ENCODE assay signal across 9 cellular contexts in genomic region chr5:35938518-35939227, GRCh38. TPM values are rescaled to one million over a fixed set of nuclear protein-coding genes. Genes with fewer than 3 reads are reported as not detected.
A peak's percentile ranks its signal among the peaks of the same experiment; 100 is the strongest.
DNase-seq lines count a peak whose midpoint lies in the region; ATAC-seq and TF ChIP-seq lines count a peak whose summit lies in the region.
"Had no signal": no experiment of that assay in that cellular context is flagged by ENCODE, and none has a peak within 500 bp of the region (broad histone marks: within the 10 kb centered on the region; RNA-seq: fewer than 3 reads in every experiment).

Gene CAPSL (minus strand): TSS chr5:35938622. CDS start chr5:35921120, 17,502 bp downstream.

- H3F3A ChIP-seq in MM.1S (ENCODE audit: insufficient read depth, low read length) (no peaks in the 10 kb centered on the region), PC-9 (ENCODE audit: insufficient read depth, low read depth) (no peaks in the 10 kb centered on the region)

- H3K4me1 Mint-ChIP-seq in mesothelial cell of epicardium = peaks cover 7% of the 10 kb centered on the region

- H3K27me3 Mint-ChIP-seq in mesothelial cell of epicardium (ENCODE audit: low read depth) = peaks cover 25% of the 10 kb centered on the region

- no peaks in the 10 kb centered on the region for H3K36me3 ChIP-seq in MM.1S (replicated peaks; ENCODE audit: insufficient read depth, low read length)
- no peaks in the 10 kb centered on the region for H3K36me3 ChIP-seq in PC-9 (ENCODE audit: low read depth)

- H3K4me3 ChIP-seq in MM.1S (ENCODE audit: low read length) (no peak within 1 kb of the TSS), PC-9 (no peak within 1 kb of the TSS)

- CTCF ChIA-PET in PC-9 (lab: Charles Lee) = no interaction called here

- POLR2A ChIA-PET in PC-9 (lab: Charles Lee; ENCODE audit: unreplicated experiment) = interaction anchor here (0.7 kb wide), 1 partner anchor 390 kb away, joined by 3 read pairs; no protein-coding TSS in a partner anchor

- no TSS peak for BruUV-seq in PC-9 (replicated peaks; lab: Mats Ljungman, UMichigan)

- H2AFZ ChIP-seq in MM.1S (ENCODE audit: low read length) = no peak within 1 kb of the TSS
- no peak within 1 kb of the TSS for H2AFZ ChIP-seq in PC-9

- ATAC-seq in GM21576 (IDR thresholded peaks at IDR 0.05; ENCODE audit: unreplicated experiment) = no peak

- H3K27ac Mint-ChIP-seq in mesothelial cell of epicardium = peak within 1 kb of the TSS; percentile 11
- H3K27ac Mint-ChIP-seq: stimulated activated naive CD8-positive, alpha-beta T cell treated with anti-CD3 and anti-CD28 coated beads, Interleukin-15, Interleukin-2, amounts not matched to agents 100 ng/mL and 50 ng/mL, for 24 hours had no signal

- H3K4me2 ChIP-seq in MM.1S (ENCODE audit: low read depth, low read length) = no peak within 1 kb of the TSS
- no peak within 1 kb of the TSS for H3K4me2 ChIP-seq in PC-9

- peak; percentile 27 for DNase-seq in DMS 273 treated with DMSO at 0.1 percent for 48 hours (lab: John Stamatoyannopoulos, UW)
- peak; percentile 32 for DNase-seq in MM.1S
- DNase-seq in cerebellum (ENCODE audit: low spot score) = peak; percentile 3
- peak; percentile 41 to 73 for DNase-seq in mesothelial cell of epicardium (ENCODE audit: low spot score in 2 of 2, unreplicated experiment in 2 of 2)
- DNase-seq in PC-9 = no peak
- no peak for DNase-seq in NCI-H146 (lab: John Stamatoyannopoulos, UW)
- DNase-seq in NCI-H510A (lab: John Stamatoyannopoulos, UW) = no peak

- H4K20me1 ChIP-seq in MM.1S (ENCODE audit: insufficient read depth, low read length) = no peaks in the 10 kb centered on the region
- H4K20me1 ChIP-seq in PC-9 (ENCODE audit: insufficient read depth) = no peaks in the 10 kb centered on the region

- H3K27ac ChIP-seq in MM.1S (ENCODE audit: low read length) (no peak within 1 kb of the TSS), PC-9 (no peak within 1 kb of the TSS)

- H3K36me3 Mint-ChIP-seq in mesothelial cell of epicardium = no peaks in the 10 kb centered on the region

- intact Hi-C loops in PC-9 (cut with micrococcal nuclease; ENCODE audit: unreplicated experiment) = no loop called here

- no peak within 1 kb of the TSS for H3K4me3 Mint-ChIP-seq in mesothelial cell of epicardium
- H3K4me3 Mint-ChIP-seq: stimulated activated naive CD8-positive, alpha-beta T cell treated with anti-CD3 and anti-CD28 coated beads, Interleukin-15, Interleukin-2, amounts not matched to agents 100 ng/mL and 50 ng/mL, for 24 hours had no signal

- no peaks in the 10 kb centered on the region for H3K9me2 ChIP-seq in MM.1S (replicated peaks; ENCODE audit: insufficient read depth, low read length)
- no peaks in the 10 kb centered on the region for H3K9me2 ChIP-seq in PC-9 (ENCODE audit: insufficient read depth)

- H3K9ac ChIP-seq in MM.1S (ENCODE audit: low read length) = no peak within 1 kb of the TSS

- H3K9me3 Mint-ChIP-seq in mesothelial cell of epicardium = no peaks in the 10 kb centered on the region
- H3K9me3 Mint-ChIP-seq: stimulated activated naive CD8-positive, alpha-beta T cell treated with anti-CD3 and anti-CD28 coated beads, Interleukin-15, Interleukin-2, amounts not matched to agents 100 ng/mL and 50 ng/mL, for 24 hours had no signal

- TF ChIP-seq CTCF in MM.1S (IDR thresholded peaks at IDR 0.05; ENCODE audit: low read length) (no peak), mesothelial cell of epicardium (IDR thresholded peaks at IDR 0.05; ENCODE audit: unreplicated experiment) (no peak), PC-9 (conservative IDR thresholded peaks at IDR 0.05) (no peak)

- no peaks in the 10 kb centered on the region for H3K9me3 ChIP-seq in MM.1S (replicated peaks; ENCODE audit: insufficient read depth, low read length)
- no peaks in the 10 kb centered on the region for H3K9me3 ChIP-seq in PC-9 (ENCODE audit: insufficient read depth, low read depth)

- H3K79me2 ChIP-seq in MM.1S (ENCODE audit: low read length) (no peaks in the 10 kb centered on the region), PC-9 (ENCODE audit: low read depth) (no peaks in the 10 kb centered on the region)

- H3K4me1 ChIP-seq in MM.1S (ENCODE audit: low read length) = no peaks in the 10 kb centered on the region
- H3K4me1 ChIP-seq in PC-9 (replicated peaks; ENCODE audit: insufficient read depth) = no peaks in the 10 kb centered on the region

- H3K27me3 ChIP-seq in MM.1S (replicated peaks; ENCODE audit: insufficient read depth, low read length) (no peaks in the 10 kb centered on the region), PC-9 (ENCODE audit: insufficient read depth, low read depth) (peaks cover 56% of the 10 kb centered on the region)

RNA-seq across cellular contexts. Expression of gene CAPSL, which starts in this region (rescaled TPM):
- total RNA-seq in cerebellum = 0.64 TPM
- total RNA-seq in mesothelial cell of epicardium = not detected in 3 replicates
- not detected in 2 replicates for total RNA-seq in PC-9 (2021)

Comparison
In these comparisons a context has a peak if more than half of its experiments do, and no peak if none do; other contexts are left out.
1. Peak in DNase-seq in cerebellum; RNA of the gene not detected or under 1 TPM.
2. Peak in DNase-seq in mesothelial cell of epicardium; RNA of the gene not detected or under 1 TPM.
3. DNase-seq: peak in DMS 273 treated with DMSO at 0.1 percent for 48 hours (single experiment) and MM.1S (single experiment); none in PC-9 (0 of 2), NCI-H146 (single experiment) and NCI-H510A (single experiment).